In the genomic region with DNA sequence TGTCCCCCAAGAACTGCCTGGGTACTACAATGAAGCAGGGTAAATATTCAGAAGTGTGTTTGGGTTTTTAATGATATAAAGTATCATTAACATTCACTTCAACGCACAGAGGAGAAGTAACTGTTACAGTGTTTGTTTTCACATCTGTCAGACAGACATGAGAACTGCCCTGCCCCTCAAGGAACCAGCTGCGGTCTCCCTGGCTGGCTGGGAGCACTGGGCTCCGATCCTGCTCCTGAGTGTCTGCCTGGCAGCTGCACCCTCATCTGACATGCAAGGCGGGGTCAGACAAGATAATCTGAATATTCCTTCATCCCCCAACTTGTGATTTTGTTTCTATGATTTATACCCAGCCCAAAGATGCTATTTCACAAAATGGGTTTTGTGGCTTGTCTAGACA, we compare ENCODE assay signal across 8 cellular contexts.
DNase-seq lines count a peak whose midpoint lies in the region; ATAC-seq and TF ChIP-seq lines count a peak whose summit lies in the region.

No MANE protein-coding gene starts in this region.

- CTCF ChIA-PET in activated naive CD4-positive, alpha-beta T cell treated with anti-CD3 and anti-CD28 coated beads for 36 hours (lab: Charles Lee) = interaction anchor here (0.9 to 3.7 kb wide), 4 partner anchors 10 to 155 kb away, joined by 3 to 9 read pairs (median 3); no protein-coding TSS in a partner anchor

- TF ChIP-seq EP300 in transverse colon (IDR thresholded peaks at IDR 0.05; ENCODE audit: low read depth) = no peak

- peak overlapping the region; percentile 67 for H3K27ac Mint-ChIP-seq in activated naive CD4-positive, alpha-beta T cell treated with anti-CD3 and anti-CD28 coated beads for 36 hours
- H3K27ac Mint-ChIP-seq in activated naive CD8-positive, alpha-beta T cell treated with anti-CD3 and anti-CD28 coated beads, Interleukin-2, amount 50 U/mL, for 24 hours = peak overlapping the region; percentile 89

- peak overlapping the region; percentile 89 for H3K27ac ChIP-seq in lower lobe of right lung
- H3K27ac ChIP-seq in transverse colon = peak overlapping the region; percentile 69 to 83 (median 79)

- in situ Hi-C loops in transverse colon (cut with MboI; ENCODE audit: low pct_ligation_motif_present in 1 of 4, low pct_unique_long_range_greater_than_20kb in 1 of 4, low sequenced_read_pairs in 3 of 4) = no loop called here

- DNase-seq in activated naive CD4-positive, alpha-beta T cell treated with anti-CD3 and anti-CD28 coated beads for 36 hours = no peak
- DNase-seq in activated naive CD4-positive, alpha-beta T cell (lab: John Stamatoyannopoulos, UW) = no peak
- no peak for DNase-seq in activated naive CD8-positive, alpha-beta T cell treated with anti-CD3 and anti-CD28 coated beads, Interleukin-2, amount 50 U/mL, for 24 hours
- DNase-seq in lower lobe of right lung (peak; percentile 73), transverse colon (no peak), NCI-H2227 treated with DMSO at 0.1 percent for 48 hours (lab: John Stamatoyannopoulos, UW) (no peak), HPDE6-E6E7 (ENCODE audit: extremely low spot score) (no peak)

- peaks cover 68% of the 10 kb centered on the region for H3K4me1 Mint-ChIP-seq in activated naive CD4-positive, alpha-beta T cell treated with anti-CD3 and anti-CD28 coated beads for 36 hours (ENCODE audit: low read depth)
- H3K4me1 Mint-ChIP-seq in activated naive CD8-positive, alpha-beta T cell treated with anti-CD3 and anti-CD28 coated beads, Interleukin-2, amount 50 U/mL, for 24 hours = peaks cover 83% of the 10 kb centered on the region

- no peak overlapping the region for H3K4me3 ChIP-seq in lower lobe of right lung
- H3K4me3 ChIP-seq in transverse colon = no peak overlapping the region

- peaks cover 94% of the 10 kb centered on the region for H3K4me1 ChIP-seq in lower lobe of right lung
- peaks cover 16 to 58% (median 36%) of the 10 kb centered on the region in 4 donors for H3K4me1 ChIP-seq in transverse colon

- intact Hi-C loops in activated naive CD4-positive, alpha-beta T cell treated with anti-CD3 and anti-CD28 coated beads for 36 hours (cut with micrococcal nuclease) = no loop called here
- intact Hi-C loops in lower lobe of right lung (cut with DNase I) = no loop called here
- intact Hi-C loops in transverse colon (cut with DNase I; ENCODE audit: low total_unique reads) = no loop called here

- no peak overlapping the region for H3K4me3 Mint-ChIP-seq in activated naive CD4-positive, alpha-beta T cell treated with anti-CD3 and anti-CD28 coated beads for 36 hours
- H3K4me3 Mint-ChIP-seq in activated naive CD8-positive, alpha-beta T cell treated with anti-CD3 and anti-CD28 coated beads, Interleukin-2, amount 50 U/mL, for 24 hours = no peak overlapping the region

- TF ChIP-seq CTCF in lower lobe of right lung (IDR thresholded peaks at IDR 0.05) (no peak), transverse colon (IDR thresholded peaks at IDR 0.05) (no peak)

- no peaks in the 10 kb centered on the region for H3K27me3 Mint-ChIP-seq in activated naive CD4-positive, alpha-beta T cell treated with anti-CD3 and anti-CD28 coated beads for 36 hours (ENCODE audit: low read depth)
- H3K27me3 Mint-ChIP-seq in activated naive CD8-positive, alpha-beta T cell treated with anti-CD3 and anti-CD28 coated beads, Interleukin-2, amount 50 U/mL, for 24 hours = no peaks in the 10 kb centered on the region

- no peak for TF ChIP-seq POLR2A in transverse colon (IDR thresholded peaks at IDR 0.05)

- no peaks in the 10 kb centered on the region for H3K9me3 Mint-ChIP-seq in activated naive CD4-positive, alpha-beta T cell treated with anti-CD3 and anti-CD28 coated beads for 36 hours
- no peaks in the 10 kb centered on the region for H3K9me3 Mint-ChIP-seq in activated naive CD8-positive, alpha-beta T cell treated with anti-CD3 and anti-CD28 coated beads, Interleukin-2, amount 50 U/mL, for 24 hours

- H3K36me3 ChIP-seq in lower lobe of right lung (no peaks in the 10 kb centered on the region), transverse colon (no peaks in the 10 kb centered on the region)

- H3K27me3 ChIP-seq in lower lobe of right lung (ENCODE audit: low read depth) = no peaks in the 10 kb centered on the region
- no peaks in the 10 kb centered on the region for H3K27me3 ChIP-seq in transverse colon

- ATAC-seq in activated naive CD8-positive, alpha-beta T cell treated with anti-CD3 and anti-CD28 coated beads, Interleukin-2, amount 50 U/mL, for 24 hours = no peak
- peak; percentile 10 to 30 for ATAC-seq in lower lobe of right lung
- no peak for ATAC-seq in HG02884 (IDR thresholded peaks at IDR 0.05; ENCODE audit: unreplicated experiment)

- 45 to 49% methylated on average over 4 of the region's 4 CpGs for WGBS in transverse colon (ENCODE audit: low coverage in 1 of 2), 2 donors

- H3K9me3 ChIP-seq in lower lobe of right lung (no peaks in the 10 kb centered on the region), transverse colon (no peaks in the 10 kb centered on the region)

- H3K36me3 Mint-ChIP-seq in activated naive CD4-positive, alpha-beta T cell treated with anti-CD3 and anti-CD28 coated beads for 36 hours (ENCODE audit: low read depth) = peaks cover 17% of the 10 kb centered on the region
- peaks cover 24% of the 10 kb centered on the region for H3K36me3 Mint-ChIP-seq in activated naive CD8-positive, alpha-beta T cell treated with anti-CD3 and anti-CD28 coated beads, Interleukin-2, amount 50 U/mL, for 24 hours (ENCODE audit: low read depth)

Comparison
In these comparisons a context has a peak if more than half of its experiments do, and no peak if none do; other contexts are left out.
1. ATAC-seq: peak in lower lobe of right lung (2 of 2); none in activated naive CD8-positive, alpha-beta T cell treated with anti-CD3 and anti-CD28 coated beads, Interleukin-2, amount 50 U/mL, for 24 hours (single experiment) and HG02884 (single experiment).